ENCODE assay signal across 8 cellular contexts in genomic region chr2:30233142-30233961, GRCh38. TPM values are rescaled to one million over a fixed set of nuclear protein-coding genes. Genes with fewer than 3 reads are reported as not detected.
A peak's percentile ranks its signal among the peaks of the same experiment; 100 is the strongest.
DNase-seq lines count a peak whose midpoint lies in the region; ATAC-seq, FAIRE-seq and TF ChIP-seq lines count a peak whose summit lies in the region.

No MANE protein-coding gene starts in this region.

- FAIRE-seq in K562 (lab: Jason Lieb, UNC) = peak; percentile 52
- no peak for FAIRE-seq in D721Med (lab: Jason Lieb, UNC)

- no peaks in the 10 kb centered on the region for H3K9me3 ChIP-seq in heart right ventricle
- no peaks in the 10 kb centered on the region for H3K9me3 ChIP-seq in K562 (replicated peaks; ENCODE audit: control insufficient read depth, insufficient read depth, low read depth, low read length)
- no peaks in the 10 kb centered on the region for H3K9me3 ChIP-seq in mononuclear cell (ENCODE audit: low read depth, low read length)
- no peaks in the 10 kb centered on the region for H3K9me3 ChIP-seq in uterus

- H3K36me3 ChIP-seq in heart right ventricle (peaks cover 0 to 41% (median 27%) of the 10 kb centered on the region in 9 donors), K562 (ENCODE audit: control insufficient read depth, insufficient read depth, low read length) (peaks cover 7% of the 10 kb centered on the region; the same call in 2 of the 3 replicates), uterus (no peaks in the 10 kb centered on the region)

- no peak for TF ChIP-seq POLR2A in K562 (conservative IDR thresholded peaks at IDR 0.05)
- no peak for TF ChIP-seq POLR2A in uterus (IDR thresholded peaks at IDR 0.05)

- POLR2A ChIA-PET in K562 (lab: Yijun Ruan, JAX) = interaction anchor here (0.8 to 1.6 kb wide), 8 partner anchors 12 to 455 kb away, joined by 3 to 9 read pairs (median 3); no protein-coding TSS in a partner anchor

- peak overlapping the region in 1 of 2 experiments; percentile 68; a peak in 1 of 4 replicates for H3K9ac ChIP-seq in K562 (ENCODE audit: insufficient read depth in 1 of 2, low read depth in 2 of 2, low read length in 2 of 2)

- TF ChIP-seq CTCF in heart right ventricle (IDR thresholded peaks at IDR 0.05) (no peak), K562 (IDR thresholded peaks at IDR 0.05 in 2 of 3, conservative IDR thresholded peaks at IDR 0.05 in 1 of 3; ENCODE audit: insufficient read depth in 2 of 3, low read depth in 1 of 3, low read length in 3 of 3) (peak in 1 of 3 experiments; percentile 32; a peak in 2 of 6 replicates), uterus (IDR thresholded peaks at IDR 0.05) (no peak), D721Med (IDR thresholded peaks at IDR 0.05; ENCODE audit: insufficient read depth, missing control alignments) (no peak)

- BruUV-seq in K562 (replicated peaks; lab: Mats Ljungman, UMichigan) = TSS peak; percentile 35

- DNase-seq in heart right ventricle (no peak), Right ventricle myocardium inferior (ENCODE audit: missing footprints) (no peak), K562 (ENCODE audit: extremely low read depth in 1 of 4, low spot score in 3 of 4) (peak in 2 of 4 experiments; percentile 52 to 57), uterus (no peak), GM19240 (ENCODE audit: insufficient read length, low spot score) (no peak), D721Med (ENCODE audit: insufficient read length, low spot score) (no peak)

- H3K4me3 ChIP-seq in heart right ventricle (peak overlapping the region; percentile 75 to 97 (median 90)), K562 (peak overlapping the region; percentile 61), mononuclear cell (ENCODE audit: low read length) (peak overlapping the region; percentile 80), uterus (peak overlapping the region; percentile 68 to 87)

- H3K27ac ChIP-seq in heart right ventricle = peak overlapping the region; percentile 82 to 99 (median 94)
- H3K27ac ChIP-seq in K562 (ENCODE audit: extremely low read depth, low read depth, low read length) = no peak overlapping the region
- H3K27ac ChIP-seq in uterus = peak overlapping the region; percentile 85 to 99

- in situ Hi-C loops in K562 (cut with MboI) = no loop called here

- peak overlapping the region; percentile 81 for H3K4me2 ChIP-seq in K562 (ENCODE audit: insufficient read depth, low read length)

- H3K27me3 ChIP-seq in heart right ventricle = peaks cover 0 to 45% (median 0%) of the 10 kb centered on the region in 7 donors
- H3K27me3 ChIP-seq in K562 (ENCODE audit: control insufficient read depth in 2 of 2, insufficient read depth in 2 of 2, low read length in 2 of 2) = no peaks in the 10 kb centered on the region
- peaks cover 27% of the 10 kb centered on the region for H3K27me3 ChIP-seq in mononuclear cell (ENCODE audit: insufficient read depth, low read length)
- H3K27me3 ChIP-seq in uterus = no peaks in the 10 kb centered on the region

- peak overlapping the region; percentile 89 for H2AFZ ChIP-seq in K562 (ENCODE audit: low read depth, low read length)

- no peak for TF ChIP-seq RAD21 in K562 (CRISPR knock-in tag; conservative IDR thresholded peaks at IDR 0.05 in 1 of 2, IDR thresholded peaks at IDR 0.05 in 1 of 2)

- CTCF ChIA-PET in K562 (lab: Yijun Ruan, JAX; ENCODE audit: low intra/inter-chr PET ratio) = no interaction called here

- H4K20me1 ChIP-seq in K562 (replicated peaks; ENCODE audit: control insufficient read depth, insufficient read depth, low read length) = peaks cover 12% of the 10 kb centered on the region; the same call in 1 of the 2 replicates

- H3K4me1 ChIP-seq in heart right ventricle = peaks cover 15 to 71% (median 61%) of the 10 kb centered on the region in 9 donors
- H3K4me1 ChIP-seq in K562 (replicated peaks in 1 of 2; ENCODE audit: control insufficient read depth in 2 of 2, insufficient read depth in 2 of 2, low read length in 2 of 2) = peaks cover 23 to 33% of the 10 kb centered on the region in 2 experiments; a peak in 4 of 5 replicates
- H3K4me1 ChIP-seq in mononuclear cell (ENCODE audit: insufficient read depth, low read length) = peaks cover 74% of the 10 kb centered on the region
- H3K4me1 ChIP-seq in uterus = peaks cover 6 to 18% of the 10 kb centered on the region in 2 donors

- intact Hi-C loops in heart right ventricle (cut with DNase I) = loop anchor here in 9 of 10 donors (5.0 to 10.0 kb wide), 8 partner anchors 111 to 331 kb away; partner anchors contain the start of gene LCLAT1 (in 2 of the 9)
- intact Hi-C loops in Right ventricle myocardium inferior (cut with DNase I) = loop anchor here (2.0 to 5.0 kb wide), 3 partner anchors 69 to 204 kb away; no protein-coding TSS in a partner anchor
- intact Hi-C loops in K562 (cut with micrococcal nuclease) = loop anchor here (10.0 kb wide), 1 partner anchor 211 kb away; the partner anchor contains the start of gene LCLAT1
- intact Hi-C loops in uterus (cut with DNase I; ENCODE audit: low total_unique reads) = no loop called here

- no peaks in the 10 kb centered on the region for H3K9me1 ChIP-seq in K562 (ENCODE audit: control insufficient read depth, insufficient read depth, low read length)

- peaks cover 10% of the 10 kb centered on the region for H3K79me2 ChIP-seq in K562 (ENCODE audit: control insufficient read depth, insufficient read depth, low read length)

- no peak for TF ChIP-seq EP300 in K562 (IDR thresholded peaks at IDR 0.05; ENCODE audit: low read length)

- ATAC-seq in heart right ventricle (no peak), Right ventricle myocardium inferior (no peak), K562 (no peak), HG03378 (IDR thresholded peaks at IDR 0.05; ENCODE audit: unreplicated experiment) (no peak)

- WGBS in heart right ventricle, 2 donors = 12 to 13% methylated on average over 5 of the region's 5 CpGs
- 24% methylated on average over 5 of the region's 5 CpGs for WGBS in K562 (ENCODE audit: insufficient coverage, low coverage, missing lambda C conversion rate)

TF ChIP-seq in K562, 482 proteins besides CTCF, POLR2A, EP300 and RAD21:
- peak; percentile 9; the same call in 1 of the 2 replicates for TF ChIP-seq TEAD4 (IDR thresholded peaks at IDR 0.05; ENCODE audit: low read length)
- TF ChIP-seq TEAD4 (CRISPR knock-in tag; IDR thresholded peaks at IDR 0.05; ENCODE audit: borderline replicate concordance) = no peak
- TF ChIP-seq ZFP36 (IDR thresholded peaks at IDR 0.05; ENCODE audit: low read depth, low read length, partially characterized antibody) = peak; percentile 12
- TF ChIP-seq TAL1 (IDR thresholded peaks at IDR 0.05) = 0 out of 2 replicates have a peak, but pooled peaks have one; percentile 6
- peak; percentile 56 for TF ChIP-seq CBFA2T3 (IDR thresholded peaks at IDR 0.05)
- TF ChIP-seq ZHX1 (conservative IDR thresholded peaks at IDR 0.05; ENCODE audit: low read length) = no peak
- no peak for TF ChIP-seq KLF16 (IDR thresholded peaks at IDR 0.05)

RNA-seq across cellular contexts. Expression of gene LBH, which starts 2.0 kb away (rescaled TPM):
- total RNA-seq in heart right ventricle (100 to 1,000 TPM; 110 to 204 (median 156) TPM), Right ventricle myocardium inferior (133 TPM), K562 (2014; rRNA removed) (7.4 and 23.5 TPM in 2 replicates), K562 (2014; rRNA removed; fragmentation: Illumina TruSeq; extraction: Trizol) (5.7 and 6.0 TPM in 2 replicates), K562 (2015; rRNA removed; fragmentation: Illumina TruSeq; extraction: Trizol) (4.6 and 7.3 TPM in 2 replicates), K562 (2021) (9.5 and 12.1 TPM in 2 replicates), mononuclear cell (91.4 TPM), uterus (10 to 100 TPM; 30.7 to 94.3 (median 64.5) TPM)
- polyA plus RNA-seq in heart right ventricle (10 to 100 TPM; 35.9 to 84.8 TPM), K562 (2011; rRNA removed) (8.2 and 9.5 TPM in 2 replicates), K562 (2014; fragmentation: Illumina TruSeq; extraction: Trizol) (8.1 TPM in 2 replicates), K562 (2014; fragmentation: Nextera tagmentation; extraction: Ambion mirVana) (1 to 10 TPM; 3.1 to 5.9 TPM), K562 (2014; rRNA removed) (9.4 and 13.4 TPM in 2 replicates)
- total RNA-seq in K562 (2011; cell fraction: chromatin; rRNA removed; ENCODE audit: low replicate concordance) = 4.1 and 9.5 TPM in 2 replicates
- 14.5 and 15.2 TPM in 2 replicates for total RNA-seq in K562 (2011; cell fraction: nucleolus; rRNA removed)
- total RNA-seq in K562 (2011; cell fraction: nucleoplasm; rRNA removed) = 8.9 and 11.3 TPM in 2 replicates
- 13.7 and 24.2 TPM in 2 replicates for polyA plus RNA-seq in K562 (2011; cell fraction: cytosol; rRNA removed)
- polyA plus RNA-seq in K562 (2011; cell fraction: nucleus; rRNA removed) = 4.1 and 4.6 TPM in 2 replicates
- polyA plus RNA-seq in K562 (2012) = 6.0 and 6.2 TPM in 2 replicates
- polyA minus RNA-seq in K562 (2011; rRNA and poly(A)+ RNA removed) = 10.9 and 13.0 TPM in 2 replicates
- 5.6 and 12.1 TPM in 2 replicates for polyA minus RNA-seq in K562 (2011; cell fraction: cytosol; rRNA and poly(A)+ RNA removed)
- 7.7 and 15.4 TPM in 2 replicates for polyA minus RNA-seq in K562 (2011; cell fraction: nucleus; rRNA and poly(A)+ RNA removed)
